21 cellular contexts compared by ENCODE assay signal in genomic region chr5:115321309-115321708, GRCh38. TPM values are rescaled to one million over a fixed set of nuclear protein-coding genes. Genes with fewer than 3 reads are reported as not detected.
DNase-seq lines count a peak whose midpoint lies in the region; ATAC-seq, FAIRE-seq and TF ChIP-seq lines count a peak whose summit lies in the region.
"Had no signal": no experiment of that assay in that cellular context is flagged by ENCODE, and none has a peak within 500 bp of the region (broad histone marks: within the 10 kb centered on the region; RNA-seq: fewer than 3 reads in every experiment).

No MANE protein-coding gene starts in this region.

- H3K4me1 ChIP-seq in Caco-2: no peaks in the 10 kb centered on the region
- H3K4me1 ChIP-seq: thyroid gland had no signal

- no peak overlapping the region for H3K27ac Mint-ChIP-seq in Caco-2 (ENCODE audit: unreplicated experiment)

- ATAC-seq in SK-N-SH treated with all-trans-retinoic acid at 6 μM for 48 hours: no peak
- ATAC-seq: GM12878, right cardiac atrium had no signal

- peak; percentile 37 for DNase-seq in NK-92 treated with Interleukin-12 subunit alpha and Interleukin-12 subunit beta, amount 100 ng/mL, for 24 hours (lab: John Stamatoyannopoulos, UW)
- no peak for DNase-seq in NK-92 (lab: John Stamatoyannopoulos, UW; ENCODE audit: unreplicated experiment)
- no peak for DNase-seq in H54 (ENCODE audit: insufficient read length, low spot score)
- peak; percentile 68 for DNase-seq in iris pigment epithelial cell (ENCODE audit: low read depth)
- no peak for DNase-seq in Caco-2
- DNase-seq in OCI-M1 (lab: John Stamatoyannopoulos, UW): no peak
- no peak for DNase-seq in GM19239 (ENCODE audit: insufficient read length, low spot score)
- DNase-seq: 8988T; activated T-cell treated with anti-CD3 and anti-CD28 coated beads, Interleukin-2, amount 50 U/mL, for 1 hour; glutamatergic neuron; mesenchymal stem cell; MM.1S; NCI-H2107; right cardiac atrium; T-helper 2 cell; thyroid gland had no signal

- FAIRE-seq in H54 (lab: Jason Lieb, UNC) (peak; percentile 97), GM19239 (lab: Jason Lieb, UNC) (no peak)
- FAIRE-seq: endometrium, GM12878, HTR-8/SVneo, islet of Langerhans had no signal

- no peak for TF ChIP-seq POLR2A in H54 (IDR thresholded peaks at IDR 0.05; ENCODE audit: low read depth, low read length)

- H3K9me3 ChIP-seq in Caco-2: no peaks in the 10 kb centered on the region
- H3K9me3 ChIP-seq: thyroid gland had no signal

- no peak overlapping the region for H3K4me3 Mint-ChIP-seq in Caco-2 (ENCODE audit: unreplicated experiment)

- H3K27me3 Mint-ChIP-seq in Caco-2 (ENCODE audit: insufficient read depth, unreplicated experiment): peaks cover 16% of the 10 kb centered on the region

- CTCF ChIA-PET in Caco-2 (lab: Charles Lee): no interaction called here

- no TSS peak for BruUV-seq in Caco-2 (replicated peaks; lab: Mats Ljungman, UMichigan)

- H3K36me3 Mint-ChIP-seq in Caco-2 (ENCODE audit: insufficient read depth, unreplicated experiment): no peaks in the 10 kb centered on the region

- no peak overlapping the region for H3K4me3 ChIP-seq in Caco-2 (ENCODE audit: low read depth, low read length)
- H3K4me3 ChIP-seq: GM12878, thyroid gland had no signal

- H3K36me3 ChIP-seq in Caco-2 (ENCODE audit: control insufficient read depth, insufficient read depth, low read length): no peaks in the 10 kb centered on the region
- H3K36me3 ChIP-seq: thyroid gland had no signal

- intact Hi-C loops in Caco-2 (cut with micrococcal nuclease; ENCODE audit: unreplicated experiment): no loop called here

- no peaks in the 10 kb centered on the region; the same call in 1 of the 2 replicates for H3K27me3 ChIP-seq in Caco-2 (replicated peaks; ENCODE audit: control insufficient read depth, insufficient read depth, low read length)
- H3K27me3 ChIP-seq: thyroid gland had no signal

- POLR2A ChIA-PET in Caco-2 (lab: Charles Lee): no interaction called here

- no peaks in the 10 kb centered on the region for H3K9me3 Mint-ChIP-seq in Caco-2 (ENCODE audit: unreplicated experiment)

- H3K4me1 Mint-ChIP-seq in Caco-2 (ENCODE audit: low read depth, unreplicated experiment): no peaks in the 10 kb centered on the region

- no peak for TF ChIP-seq CTCF in Caco-2 (IDR thresholded peaks at IDR 0.05; ENCODE audit: insufficient read depth in 1 of 2, low read depth in 1 of 2, low read length in 1 of 2, severe bottlenecking in 1 of 2, unreplicated experiment in 1 of 2)

TF ChIP-seq in SK-N-SH treated with all-trans-retinoic acid at 6 μM for 48 hours, 23 proteins besides CTCF, POLR2A, EP300 and RAD21:
- TF ChIP-seq ISL1 (CRISPR knock-in tag; IDR thresholded peaks at IDR 0.05) (peak; percentile 19; the same call in 1 of the 2 replicates), PATZ1 (CRISPR knock-in tag; IDR thresholded peaks at IDR 0.05; ENCODE audit: borderline replicate concordance) (no peak)

RNA-seq across cellular contexts. Expression of gene CCDC112, which starts 24.9 kb away (rescaled TPM):
- 2.4 and 2.9 TPM in 2 replicates for total RNA-seq in Caco-2 (2022)

RNA-seq across cellular contexts. Expression of gene PGGT1B, which starts 58.6 kb away (rescaled TPM):
- 38.3 and 39.4 TPM in 2 replicates for total RNA-seq in Caco-2 (2022)

Comparison
In these comparisons a context has a peak if more than half of its experiments do, and no peak if none do; other contexts are left out.
1. DNase-seq: peak in NK-92 treated with Interleukin-12 subunit alpha and Interleukin-12 subunit beta, amount 100 ng/mL, for 24 hours (single experiment) and iris pigment epithelial cell (single experiment); none in NK-92 (single experiment), H54 (single experiment), Caco-2 (0 of 2), OCI-M1 (single experiment) and GM19239 (single experiment).